1 cellular context compared by ENCODE assay signal in the genomic region with DNA sequence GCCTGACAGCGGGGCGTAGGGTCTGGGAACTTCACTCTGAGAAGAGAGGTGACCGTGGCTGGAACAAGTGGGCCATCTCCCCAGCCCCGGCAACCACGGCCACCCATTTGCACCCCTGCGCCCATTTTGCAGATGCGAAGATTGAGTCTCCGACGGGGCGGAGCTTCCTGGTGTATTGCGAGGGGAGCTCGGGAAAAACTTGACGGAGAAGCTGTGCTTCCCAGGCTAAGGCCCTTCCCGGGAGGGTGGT.
A peak's percentile ranks its signal among the peaks of the same experiment; 100 is the strongest.
TF ChIP-seq lines count a peak whose summit lies in the region.

No MANE protein-coding gene starts in this region.

TF ChIP-seq in HepG2, 621 proteins besides CTCF, POLR2A, EP300 and RAD21 (continued from another document and continues in another):
- TF ChIP-seq, protein P1, sequence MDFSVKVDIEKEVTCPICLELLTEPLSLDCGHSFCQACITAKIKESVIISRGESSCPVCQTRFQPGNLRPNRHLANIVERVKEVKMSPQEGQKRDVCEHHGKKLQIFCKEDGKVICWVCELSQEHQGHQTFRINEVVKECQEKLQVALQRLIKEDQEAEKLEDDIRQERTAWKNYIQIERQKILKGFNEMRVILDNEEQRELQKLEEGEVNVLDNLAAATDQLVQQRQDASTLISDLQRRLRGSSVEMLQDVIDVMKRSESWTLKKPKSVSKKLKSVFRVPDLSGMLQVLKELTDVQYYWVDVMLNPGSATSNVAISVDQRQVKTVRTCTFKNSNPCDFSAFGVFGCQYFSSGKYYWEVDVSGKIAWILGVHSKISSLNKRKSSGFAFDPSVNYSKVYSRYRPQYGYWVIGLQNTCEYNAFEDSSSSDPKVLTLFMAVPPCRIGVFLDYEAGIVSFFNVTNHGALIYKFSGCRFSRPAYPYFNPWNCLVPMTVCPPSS (IDR thresholded peaks at IDR 0.05) = no peak
- TF ChIP-seq PLRG1 (conservative IDR thresholded peaks at IDR 0.05) (no peak), RFXAP (CRISPR knock-in tag; IDR thresholded peaks at IDR 0.05; ENCODE audit: borderline replicate concordance) (no peak), POLR2AphosphoS2 (IDR thresholded peaks at IDR 0.05; ENCODE audit: low read depth, low read length) (no peak), RFX1 (IDR thresholded peaks at IDR 0.05) (no peak), MED1 (CRISPR knock-in tag; IDR thresholded peaks at IDR 0.05) (no peak), ZNF430 (CRISPR knock-in tag; IDR thresholded peaks at IDR 0.05) (peak; percentile 94), ZSCAN29 (CRISPR knock-in tag; conservative IDR thresholded peaks at IDR 0.05) (no peak), USF2 (IDR thresholded peaks at IDR 0.05; ENCODE audit: low read depth, low read length) (no peak), USF2 (CRISPR knock-in tag; IDR thresholded peaks at IDR 0.05; ENCODE audit: borderline replicate concordance) (no peak), TARDBP (CRISPR knock-in tag; IDR thresholded peaks at IDR 0.05) (no peak), ZNF251 (CRISPR knock-in tag; IDR thresholded peaks at IDR 0.05) (no peak), NFE2 (CRISPR knock-in tag; IDR thresholded peaks at IDR 0.05) (no peak), ATM (IDR thresholded peaks at IDR 0.05; ENCODE audit: borderline replicate concordance) (no peak), SIN3B (IDR thresholded peaks at IDR 0.05; ENCODE audit: low read length) (no peak), MZF1 (CRISPR knock-in tag; IDR thresholded peaks at IDR 0.05; ENCODE audit: borderline replicate concordance) (peak; percentile 57; the same call in 1 of the 2 replicates), RBM22 (optimal IDR thresholded peaks at IDR 0.05; ENCODE audit: low read length) (peak; percentile 92), ZBTB7A (CRISPR knock-in tag; IDR thresholded peaks at IDR 0.05) (no peak), TOPORS (CRISPR knock-in tag; IDR thresholded peaks at IDR 0.05) (no peak), RBAK (CRISPR knock-in tag; IDR thresholded peaks at IDR 0.05) (peak; percentile 12; the same call in 1 of the 2 replicates), KLF11 (CRISPR knock-in tag; IDR thresholded peaks at IDR 0.05) (no peak), SMAD1 (CRISPR knock-in tag; IDR thresholded peaks at IDR 0.05; ENCODE audit: borderline replicate concordance, low read depth) (no peak; the same call in none of the 2 replicates), FOXK1 (CRISPR knock-in tag; IDR thresholded peaks at IDR 0.05; ENCODE audit: borderline replicate concordance, low read depth) (no peak), JARID2 (CRISPR knock-in tag; IDR thresholded peaks at IDR 0.05; ENCODE audit: insufficient replicate concordance) (no peak), MIXL1 (CRISPR knock-in tag; IDR thresholded peaks at IDR 0.05) (no peak), NR3C1 (CRISPR knock-in tag; IDR thresholded peaks at IDR 0.05) (no peak), ZFP62 (CRISPR knock-in tag; IDR thresholded peaks at IDR 0.05) (no peak), ZNF292 (CRISPR knock-in tag; IDR thresholded peaks at IDR 0.05; ENCODE audit: borderline replicate concordance, low read depth) (no peak), SIX4 (CRISPR knock-in tag; IDR thresholded peaks at IDR 0.05) (no peak; the same call in 1 of the 2 replicates), ZNF704 (CRISPR knock-in tag; IDR thresholded peaks at IDR 0.05; ENCODE audit: borderline replicate concordance) (no peak), NFE2L2 (IDR thresholded peaks at IDR 0.05; ENCODE audit: low read length) (0 out of 2 replicates have a peak, but pooled peaks have one; percentile 1), U2AF2 (IDR thresholded peaks at IDR 0.05; ENCODE audit: low read depth, low read length) (no peak), CEBPB (IDR thresholded peaks at IDR 0.05; ENCODE audit: borderline replicate concordance, low read depth, low read length) (no peak), HCFC1 (IDR thresholded peaks at IDR 0.05; ENCODE audit: low read depth, low read length) (no peak), ERF (CRISPR knock-in tag; IDR thresholded peaks at IDR 0.05) (no peak; the same call in 1 of the 2 replicates), SKI (IDR thresholded peaks at IDR 0.05; ENCODE audit: partially characterized antibody) (no peak), BCLAF1 (IDR thresholded peaks at IDR 0.05) (no peak)
- TF ChIP-seq, protein P2, sequence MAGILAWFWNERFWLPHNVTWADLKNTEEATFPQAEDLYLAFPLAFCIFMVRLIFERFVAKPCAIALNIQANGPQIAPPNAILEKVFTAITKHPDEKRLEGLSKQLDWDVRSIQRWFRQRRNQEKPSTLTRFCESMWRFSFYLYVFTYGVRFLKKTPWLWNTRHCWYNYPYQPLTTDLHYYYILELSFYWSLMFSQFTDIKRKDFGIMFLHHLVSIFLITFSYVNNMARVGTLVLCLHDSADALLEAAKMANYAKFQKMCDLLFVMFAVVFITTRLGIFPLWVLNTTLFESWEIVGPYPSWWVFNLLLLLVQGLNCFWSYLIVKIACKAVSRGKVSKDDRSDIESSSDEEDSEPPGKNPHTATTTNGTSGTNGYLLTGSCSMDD (CRISPR knock-in tag; IDR thresholded peaks at IDR 0.05) = peak; percentile 8; the same call in 1 of the 2 replicates
- TF ChIP-seq, protein P3, sequence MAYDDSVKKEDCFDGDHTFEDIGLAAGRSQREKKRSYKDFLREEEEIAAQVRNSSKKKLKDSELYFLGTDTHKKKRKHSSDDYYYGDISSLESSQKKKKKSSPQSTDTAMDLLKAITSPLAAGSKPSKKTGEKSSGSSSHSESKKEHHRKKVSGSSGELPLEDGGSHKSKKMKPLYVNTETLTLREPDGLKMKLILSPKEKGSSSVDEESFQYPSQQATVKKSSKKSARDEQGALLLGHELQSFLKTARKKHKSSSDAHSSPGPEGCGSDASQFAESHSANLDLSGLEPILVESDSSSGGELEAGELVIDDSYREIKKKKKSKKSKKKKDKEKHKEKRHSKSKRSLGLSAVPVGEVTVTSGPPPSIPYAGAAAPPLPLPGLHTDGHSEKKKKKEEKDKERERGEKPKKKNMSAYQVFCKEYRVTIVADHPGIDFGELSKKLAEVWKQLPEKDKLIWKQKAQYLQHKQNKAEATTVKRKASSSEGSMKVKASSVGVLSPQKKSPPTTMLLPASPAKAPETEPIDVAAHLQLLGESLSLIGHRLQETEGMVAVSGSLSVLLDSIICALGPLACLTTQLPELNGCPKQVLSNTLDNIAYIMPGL (CRISPR knock-in tag; IDR thresholded peaks at IDR 0.05; ENCODE audit: borderline replicate concordance in 1 of 2, low read depth in 1 of 2) = no peak
- TF ChIP-seq, protein P4, sequence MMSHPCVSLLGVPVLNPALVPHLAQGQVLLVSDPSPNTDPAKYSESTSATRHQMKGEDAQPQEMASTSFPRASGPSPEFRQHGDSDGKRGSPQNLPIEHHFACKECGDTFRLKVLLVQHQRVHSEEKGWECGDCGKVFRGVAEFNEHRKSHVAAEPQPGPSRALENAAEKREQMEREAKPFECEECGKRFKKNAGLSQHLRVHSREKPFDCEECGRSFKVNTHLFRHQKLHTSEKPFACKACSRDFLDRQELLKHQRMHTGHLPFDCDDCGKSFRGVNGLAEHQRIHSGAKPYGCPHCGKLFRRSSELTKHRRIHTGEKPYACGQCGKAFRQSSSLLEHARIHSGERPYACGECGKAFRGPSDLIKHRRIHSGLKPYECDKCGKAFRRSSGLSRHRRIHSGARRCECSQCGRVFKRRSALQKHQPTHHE (CRISPR knock-in tag; IDR thresholded peaks at IDR 0.05; ENCODE audit: borderline replicate concordance) = no peak
- TF ChIP-seq, protein P5, sequence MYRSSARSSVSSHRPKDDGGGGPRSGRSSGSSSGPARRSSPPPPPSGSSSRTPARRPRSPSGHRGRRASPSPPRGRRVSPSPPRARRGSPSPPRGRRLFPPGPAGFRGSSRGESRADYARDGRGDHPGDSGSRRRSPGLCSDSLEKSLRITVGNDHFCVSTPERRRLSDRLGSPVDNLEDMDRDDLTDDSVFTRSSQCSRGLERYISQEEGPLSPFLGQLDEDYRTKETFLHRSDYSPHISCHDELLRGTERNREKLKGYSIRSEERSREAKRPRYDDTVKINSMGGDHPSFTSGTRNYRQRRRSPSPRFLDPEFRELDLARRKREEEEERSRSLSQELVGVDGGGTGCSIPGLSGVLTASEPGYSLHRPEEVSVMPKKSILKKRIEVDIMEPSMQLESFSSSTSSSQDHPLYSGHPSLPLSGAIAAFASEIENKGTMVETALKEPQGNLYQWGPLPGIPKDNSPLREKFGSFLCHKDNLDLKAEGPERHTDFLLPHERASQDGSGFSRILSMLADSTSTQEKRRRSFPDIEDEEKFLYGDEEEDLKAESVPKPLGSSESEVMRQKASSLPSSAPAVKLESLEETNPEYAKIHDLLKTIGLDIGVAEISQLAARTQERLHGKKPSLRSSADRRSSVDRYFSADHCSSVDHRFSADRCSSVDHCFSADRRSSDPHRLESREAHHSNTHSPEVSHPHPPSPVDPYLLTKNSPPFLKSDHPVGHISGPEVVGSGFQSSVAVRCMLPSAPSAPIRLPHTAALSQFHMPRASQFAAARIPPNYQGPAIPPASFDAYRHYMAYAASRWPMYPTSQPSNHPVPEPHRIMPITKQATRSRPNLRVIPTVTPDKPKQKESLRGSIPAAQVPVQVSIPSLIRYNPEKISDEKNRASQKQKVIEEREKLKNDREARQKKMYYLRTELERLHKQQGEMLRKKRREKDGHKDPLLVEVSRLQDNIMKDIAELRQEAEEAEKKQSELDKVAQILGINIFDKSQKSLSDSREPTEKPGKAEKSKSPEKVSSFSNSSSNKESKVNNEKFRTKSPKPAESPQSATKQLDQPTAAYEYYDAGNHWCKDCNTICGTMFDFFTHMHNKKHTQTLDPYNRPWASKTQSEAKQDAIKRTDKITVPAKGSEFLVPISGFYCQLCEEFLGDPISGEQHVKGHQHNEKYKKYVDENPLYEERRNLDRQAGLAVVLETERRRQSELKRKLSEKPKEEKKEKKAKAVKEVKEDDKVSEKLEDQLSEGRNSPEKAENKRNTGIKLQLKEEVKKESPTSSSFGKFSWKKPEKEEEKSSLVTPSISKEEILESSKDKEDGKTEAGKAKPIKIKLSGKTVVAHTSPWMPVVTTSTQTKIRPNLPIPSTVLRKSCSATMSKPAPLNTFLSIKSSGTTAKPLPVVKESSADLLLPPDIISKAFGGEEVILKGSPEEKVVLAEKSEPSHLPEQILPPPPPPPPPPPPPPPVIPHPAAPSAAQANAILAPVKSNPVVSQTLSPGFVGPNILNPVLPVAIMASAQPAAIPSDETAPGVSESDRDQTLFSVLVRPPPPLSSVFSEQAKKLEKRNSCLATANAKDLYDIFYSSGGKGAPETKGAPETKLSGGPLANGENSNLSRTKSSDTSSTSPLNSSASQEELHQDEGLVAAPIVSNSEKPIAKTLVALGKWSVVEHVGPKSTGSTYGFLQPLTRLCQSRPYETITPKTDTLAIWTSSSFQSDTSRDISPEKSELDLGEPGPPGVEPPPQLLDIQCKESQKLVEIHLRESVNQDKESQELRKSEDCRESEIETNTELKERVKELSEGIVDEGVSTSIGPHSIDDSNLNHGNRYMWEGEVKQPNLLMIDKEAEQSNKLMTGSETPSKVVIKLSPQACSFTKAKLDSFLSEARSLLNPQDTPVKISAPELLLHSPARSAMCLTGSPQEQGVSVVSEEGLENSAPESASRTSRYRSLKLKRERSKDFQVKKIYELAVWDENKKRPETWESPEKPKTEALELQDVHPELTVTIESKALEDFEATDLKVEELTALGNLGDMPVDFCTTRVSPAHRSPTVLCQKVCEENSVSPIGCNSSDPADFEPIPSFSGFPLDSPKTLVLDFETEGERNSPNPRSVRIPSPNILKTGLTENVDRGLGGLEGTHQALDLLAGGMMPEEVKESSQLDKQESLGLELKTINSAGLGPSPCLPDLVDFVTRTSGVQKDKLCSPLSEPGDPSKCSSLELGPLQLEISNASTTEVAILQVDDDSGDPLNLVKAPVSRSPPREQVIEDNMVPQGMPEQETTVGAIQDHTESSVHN (CRISPR knock-in tag; IDR thresholded peaks at IDR 0.05) = no peak
- TF ChIP-seq, protein P6, sequence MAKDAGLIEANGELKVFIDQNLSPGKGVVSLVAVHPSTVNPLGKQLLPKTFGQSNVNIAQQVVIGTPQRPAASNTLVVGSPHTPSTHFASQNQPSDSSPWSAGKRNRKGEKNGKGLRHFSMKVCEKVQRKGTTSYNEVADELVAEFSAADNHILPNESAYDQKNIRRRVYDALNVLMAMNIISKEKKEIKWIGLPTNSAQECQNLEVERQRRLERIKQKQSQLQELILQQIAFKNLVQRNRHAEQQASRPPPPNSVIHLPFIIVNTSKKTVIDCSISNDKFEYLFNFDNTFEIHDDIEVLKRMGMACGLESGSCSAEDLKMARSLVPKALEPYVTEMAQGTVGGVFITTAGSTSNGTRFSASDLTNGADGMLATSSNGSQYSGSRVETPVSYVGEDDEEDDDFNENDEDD (CRISPR knock-in tag; IDR thresholded peaks at IDR 0.05; ENCODE audit: borderline replicate concordance) = no peak
